Comparison of ENCODE assay signal across 22 cellular contexts in the genomic region with DNA sequence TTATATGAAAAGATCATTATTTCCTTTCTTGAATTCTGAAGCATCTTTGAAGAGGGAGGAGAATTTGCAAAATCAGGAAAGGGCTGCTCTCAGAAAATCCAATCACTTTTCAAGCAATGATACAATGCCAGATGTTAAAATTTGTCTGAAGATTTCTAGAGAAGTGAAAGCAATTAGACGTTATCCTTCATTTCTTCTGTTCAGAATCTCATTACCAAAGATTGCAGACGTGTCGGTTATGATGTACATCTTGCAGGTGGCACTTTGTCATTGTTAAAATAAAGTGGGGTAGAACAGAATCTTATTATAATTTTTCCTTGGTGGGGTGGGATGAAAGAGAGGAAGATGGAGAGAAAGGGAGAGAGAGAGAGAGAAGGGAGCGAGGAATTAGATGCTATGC.
"Had no signal": no experiment of that assay in that cellular context is flagged by ENCODE, and none has a peak within 500 bp of the region (broad histone marks: within the 10 kb centered on the region; RNA-seq: fewer than 3 reads in every experiment).

No MANE protein-coding gene starts in this region.

- H3K4me3 ChIP-seq: coronary artery, dorsolateral prefrontal cortex, esophagus muscularis mucosa, heart right ventricle, left lung, lower lobe of right lung had no signal

- ATAC-seq: foreskin keratinocyte; heart right ventricle; left cardiac atrium; left lung; left ventricle myocardium superior; lower lobe of right lung; naive thymus-derived CD4-positive, alpha-beta T cell had no signal

- H3K36me3 ChIP-seq: esophagus muscularis mucosa, heart right ventricle, left lung, lower lobe of right lung had no signal

- H3K27ac ChIP-seq: coronary artery, dorsolateral prefrontal cortex, esophagus muscularis mucosa, foreskin keratinocyte, heart right ventricle, left lung, lower lobe of right lung had no signal

- H3K4me1 ChIP-seq: foreskin keratinocyte, heart right ventricle, left lung, lower lobe of right lung had no signal

- H3K27me3 ChIP-seq: esophagus muscularis mucosa, foreskin keratinocyte, heart right ventricle, left lung had no signal

- DNase-seq: dermis blood vessel endothelial cell; dorsolateral prefrontal cortex; effector CD4-positive, alpha-beta T cell; effector memory CD4-positive, alpha-beta T cell; foreskin keratinocyte; glutamatergic neuron; head of caudate nucleus; heart right ventricle; hippocampal formation; left cardiac atrium; left lung; left ventricle myocardium superior; lower lobe of right lung; mesendoderm; midbrain; naive thymus-derived CD4-positive, alpha-beta T cell had no signal

- FAIRE-seq: endothelial cell of umbilical vein, frontal cortex, islet of Langerhans, keratinocyte had no signal

- H3K9me3 ChIP-seq: esophagus muscularis mucosa, left lung, lower lobe of right lung had no signal
